In the genomic region with DNA sequence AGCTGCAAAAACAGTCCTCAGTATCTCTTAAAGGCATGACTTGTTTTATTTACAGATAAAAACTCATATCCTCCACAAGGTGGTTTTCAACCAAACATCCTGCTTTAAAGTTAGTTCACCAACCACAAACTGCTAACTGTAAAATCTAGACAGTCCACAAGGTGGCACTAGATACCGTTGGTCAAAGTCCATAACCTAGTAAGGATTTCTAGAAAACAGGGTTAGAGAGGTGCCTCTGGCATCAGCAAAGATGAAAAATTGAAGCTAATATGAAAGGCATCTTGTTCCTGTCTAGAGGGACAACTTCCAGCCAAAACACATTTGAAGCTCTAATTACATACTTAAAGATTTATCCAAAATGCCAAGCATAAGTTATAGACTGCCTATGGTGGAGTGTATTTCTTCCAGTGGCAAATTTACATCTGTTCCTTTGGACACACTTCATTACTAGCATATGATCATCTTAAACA, we compare ENCODE assay signal across 1 cellular context.
TF ChIP-seq lines count a peak whose summit lies in the region.

No MANE protein-coding gene starts in this region.

TF ChIP-seq in GM12878, 131 proteins besides CTCF, POLR2A, EP300 and RAD21 (continued from another document and continues in another):
- TF ChIP-seq, protein P1, sequence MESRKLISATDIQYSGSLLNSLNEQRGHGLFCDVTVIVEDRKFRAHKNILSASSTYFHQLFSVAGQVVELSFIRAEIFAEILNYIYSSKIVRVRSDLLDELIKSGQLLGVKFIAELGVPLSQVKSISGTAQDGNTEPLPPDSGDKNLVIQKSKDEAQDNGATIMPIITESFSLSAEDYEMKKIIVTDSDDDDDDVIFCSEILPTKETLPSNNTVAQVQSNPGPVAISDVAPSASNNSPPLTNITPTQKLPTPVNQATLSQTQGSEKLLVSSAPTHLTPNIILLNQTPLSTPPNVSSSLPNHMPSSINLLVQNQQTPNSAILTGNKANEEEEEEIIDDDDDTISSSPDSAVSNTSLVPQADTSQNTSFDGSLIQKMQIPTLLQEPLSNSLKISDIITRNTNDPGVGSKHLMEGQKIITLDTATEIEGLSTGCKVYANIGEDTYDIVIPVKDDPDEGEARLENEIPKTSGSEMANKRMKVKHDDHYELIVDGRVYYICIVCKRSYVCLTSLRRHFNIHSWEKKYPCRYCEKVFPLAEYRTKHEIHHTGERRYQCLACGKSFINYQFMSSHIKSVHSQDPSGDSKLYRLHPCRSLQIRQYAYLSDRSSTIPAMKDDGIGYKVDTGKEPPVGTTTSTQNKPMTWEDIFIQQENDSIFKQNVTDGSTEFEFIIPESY (IDR thresholded peaks at IDR 0.05): no peak
- TF ChIP-seq ATF7 (IDR thresholded peaks at IDR 0.05; ENCODE audit: low read depth) (0 out of 2 replicates have a peak, but pooled peaks have one; percentile 35), SMC3 (IDR thresholded peaks at IDR 0.05; ENCODE audit: borderline replicate concordance, low read length) (peak; percentile 89; the same call in 1 of the 2 replicates), FOXM1 (IDR thresholded peaks at IDR 0.05; ENCODE audit: low read depth, low read length) (peak; percentile 84), CREB1 (IDR thresholded peaks at IDR 0.05; ENCODE audit: low read depth) (no peak), RB1 (IDR thresholded peaks at IDR 0.05; ENCODE audit: borderline replicate concordance) (peak; percentile 60; the same call in 1 of the 2 replicates), MEF2B (IDR thresholded peaks at IDR 0.05; ENCODE audit: partially characterized antibody, poor library complexity, severe bottlenecking) (peak; percentile 15), SUPT20H (IDR thresholded peaks at IDR 0.05; ENCODE audit: borderline replicate concordance, control insufficient read depth, low read depth, low read length) (no peak), ZBED1 (IDR thresholded peaks at IDR 0.05; ENCODE audit: borderline replicate concordance) (peak; percentile 55; the same call in 1 of the 2 replicates), NFYA (IDR thresholded peaks at IDR 0.05; ENCODE audit: borderline replicate concordance, low read depth, low read length) (no peak), SMAD1 (IDR thresholded peaks at IDR 0.05; ENCODE audit: low read depth, partially characterized antibody) (no peak), SMARCA5 (IDR thresholded peaks at IDR 0.05) (peak; percentile 72; the same call in 1 of the 2 replicates), YY1 (IDR thresholded peaks at IDR 0.05; ENCODE audit: low read depth, low read length) (peak; percentile 40; the same call in 1 of the 2 replicates), KDM1A (IDR thresholded peaks at IDR 0.05; ENCODE audit: borderline replicate concordance) (no peak), CHD1 (IDR thresholded peaks at IDR 0.05; ENCODE audit: low read depth, low read length) (no peak), DPF2 (IDR thresholded peaks at IDR 0.05) (0 out of 2 replicates have a peak, but pooled peaks have one; percentile 18), SREBF1 (IDR thresholded peaks at IDR 0.05; ENCODE audit: low read length) (no peak), SPI1 (IDR thresholded peaks at IDR 0.05; ENCODE audit: borderline replicate concordance, insufficient read depth, low read depth, low read length) (no peak), POU2F2 (IDR thresholded peaks at IDR 0.05; ENCODE audit: borderline replicate concordance, low read depth, low read length) (0 out of 3 replicates have a peak, but pooled peaks have one; percentile 20), TCF12 (IDR thresholded peaks at IDR 0.05; ENCODE audit: low read depth, low read length) (no peak)
- TF ChIP-seq, protein P2, sequence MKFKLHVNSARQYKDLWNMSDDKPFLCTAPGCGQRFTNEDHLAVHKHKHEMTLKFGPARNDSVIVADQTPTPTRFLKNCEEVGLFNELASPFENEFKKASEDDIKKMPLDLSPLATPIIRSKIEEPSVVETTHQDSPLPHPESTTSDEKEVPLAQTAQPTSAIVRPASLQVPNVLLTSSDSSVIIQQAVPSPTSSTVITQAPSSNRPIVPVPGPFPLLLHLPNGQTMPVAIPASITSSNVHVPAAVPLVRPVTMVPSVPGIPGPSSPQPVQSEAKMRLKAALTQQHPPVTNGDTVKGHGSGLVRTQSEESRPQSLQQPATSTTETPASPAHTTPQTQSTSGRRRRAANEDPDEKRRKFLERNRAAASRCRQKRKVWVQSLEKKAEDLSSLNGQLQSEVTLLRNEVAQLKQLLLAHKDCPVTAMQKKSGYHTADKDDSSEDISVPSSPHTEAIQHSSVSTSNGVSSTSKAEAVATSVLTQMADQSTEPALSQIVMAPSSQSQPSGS (IDR thresholded peaks at IDR 0.05; ENCODE audit: low read length): peak; percentile 50; the same call in 1 of the 2 replicates
- TF ChIP-seq, protein P3, sequence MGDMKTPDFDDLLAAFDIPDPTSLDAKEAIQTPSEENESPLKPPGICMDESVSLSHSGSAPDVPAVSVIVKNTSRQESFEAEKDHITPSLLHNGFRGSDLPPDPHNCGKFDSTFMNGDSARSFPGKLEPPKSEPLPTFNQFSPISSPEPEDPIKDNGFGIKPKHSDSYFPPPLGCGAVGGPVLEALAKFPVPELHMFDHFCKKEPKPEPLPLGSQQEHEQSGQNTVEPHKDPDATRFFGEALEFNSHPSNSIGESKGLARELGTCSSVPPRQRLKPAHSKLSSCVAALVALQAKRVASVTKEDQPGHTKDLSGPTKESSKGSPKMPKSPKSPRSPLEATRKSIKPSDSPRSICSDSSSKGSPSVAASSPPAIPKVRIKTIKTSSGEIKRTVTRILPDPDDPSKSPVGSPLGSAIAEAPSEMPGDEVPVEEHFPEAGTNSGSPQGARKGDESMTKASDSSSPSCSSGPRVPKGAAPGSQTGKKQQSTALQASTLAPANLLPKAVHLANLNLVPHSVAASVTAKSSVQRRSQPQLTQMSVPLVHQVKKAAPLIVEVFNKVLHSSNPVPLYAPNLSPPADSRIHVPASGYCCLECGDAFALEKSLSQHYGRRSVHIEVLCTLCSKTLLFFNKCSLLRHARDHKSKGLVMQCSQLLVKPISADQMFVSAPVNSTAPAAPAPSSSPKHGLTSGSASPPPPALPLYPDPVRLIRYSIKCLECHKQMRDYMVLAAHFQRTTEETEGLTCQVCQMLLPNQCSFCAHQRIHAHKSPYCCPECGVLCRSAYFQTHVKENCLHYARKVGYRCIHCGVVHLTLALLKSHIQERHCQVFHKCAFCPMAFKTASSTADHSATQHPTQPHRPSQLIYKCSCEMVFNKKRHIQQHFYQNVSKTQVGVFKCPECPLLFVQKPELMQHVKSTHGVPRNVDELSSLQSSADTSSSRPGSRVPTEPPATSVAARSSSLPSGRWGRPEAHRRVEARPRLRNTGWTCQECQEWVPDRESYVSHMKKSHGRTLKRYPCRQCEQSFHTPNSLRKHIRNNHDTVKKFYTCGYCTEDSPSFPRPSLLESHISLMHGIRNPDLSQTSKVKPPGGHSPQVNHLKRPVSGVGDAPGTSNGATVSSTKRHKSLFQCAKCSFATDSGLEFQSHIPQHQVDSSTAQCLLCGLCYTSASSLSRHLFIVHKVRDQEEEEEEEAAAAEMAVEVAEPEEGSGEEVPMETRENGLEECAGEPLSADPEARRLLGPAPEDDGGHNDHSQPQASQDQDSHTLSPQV (IDR thresholded peaks at IDR 0.05): peak; percentile 63; the same call in 1 of the 2 replicates
- TF ChIP-seq, protein P4, sequence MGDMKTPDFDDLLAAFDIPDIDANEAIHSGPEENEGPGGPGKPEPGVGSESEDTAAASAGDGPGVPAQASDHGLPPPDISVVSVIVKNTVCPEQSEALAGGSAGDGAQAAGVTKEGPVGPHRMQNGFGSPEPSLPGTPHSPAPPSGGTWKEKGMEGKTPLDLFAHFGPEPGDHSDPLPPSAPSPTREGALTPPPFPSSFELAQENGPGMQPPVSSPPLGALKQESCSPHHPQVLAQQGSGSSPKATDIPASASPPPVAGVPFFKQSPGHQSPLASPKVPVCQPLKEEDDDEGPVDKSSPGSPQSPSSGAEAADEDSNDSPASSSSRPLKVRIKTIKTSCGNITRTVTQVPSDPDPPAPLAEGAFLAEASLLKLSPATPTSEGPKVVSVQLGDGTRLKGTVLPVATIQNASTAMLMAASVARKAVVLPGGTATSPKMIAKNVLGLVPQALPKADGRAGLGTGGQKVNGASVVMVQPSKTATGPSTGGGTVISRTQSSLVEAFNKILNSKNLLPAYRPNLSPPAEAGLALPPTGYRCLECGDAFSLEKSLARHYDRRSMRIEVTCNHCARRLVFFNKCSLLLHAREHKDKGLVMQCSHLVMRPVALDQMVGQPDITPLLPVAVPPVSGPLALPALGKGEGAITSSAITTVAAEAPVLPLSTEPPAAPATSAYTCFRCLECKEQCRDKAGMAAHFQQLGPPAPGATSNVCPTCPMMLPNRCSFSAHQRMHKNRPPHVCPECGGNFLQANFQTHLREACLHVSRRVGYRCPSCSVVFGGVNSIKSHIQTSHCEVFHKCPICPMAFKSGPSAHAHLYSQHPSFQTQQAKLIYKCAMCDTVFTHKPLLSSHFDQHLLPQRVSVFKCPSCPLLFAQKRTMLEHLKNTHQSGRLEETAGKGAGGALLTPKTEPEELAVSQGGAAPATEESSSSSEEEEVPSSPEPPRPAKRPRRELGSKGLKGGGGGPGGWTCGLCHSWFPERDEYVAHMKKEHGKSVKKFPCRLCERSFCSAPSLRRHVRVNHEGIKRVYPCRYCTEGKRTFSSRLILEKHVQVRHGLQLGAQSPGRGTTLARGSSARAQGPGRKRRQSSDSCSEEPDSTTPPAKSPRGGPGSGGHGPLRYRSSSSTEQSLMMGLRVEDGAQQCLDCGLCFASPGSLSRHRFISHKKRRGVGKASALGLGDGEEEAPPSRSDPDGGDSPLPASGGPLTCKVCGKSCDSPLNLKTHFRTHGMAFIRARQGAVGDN (IDR thresholded peaks at IDR 0.05): no peak
- TF ChIP-seq, protein P5, sequence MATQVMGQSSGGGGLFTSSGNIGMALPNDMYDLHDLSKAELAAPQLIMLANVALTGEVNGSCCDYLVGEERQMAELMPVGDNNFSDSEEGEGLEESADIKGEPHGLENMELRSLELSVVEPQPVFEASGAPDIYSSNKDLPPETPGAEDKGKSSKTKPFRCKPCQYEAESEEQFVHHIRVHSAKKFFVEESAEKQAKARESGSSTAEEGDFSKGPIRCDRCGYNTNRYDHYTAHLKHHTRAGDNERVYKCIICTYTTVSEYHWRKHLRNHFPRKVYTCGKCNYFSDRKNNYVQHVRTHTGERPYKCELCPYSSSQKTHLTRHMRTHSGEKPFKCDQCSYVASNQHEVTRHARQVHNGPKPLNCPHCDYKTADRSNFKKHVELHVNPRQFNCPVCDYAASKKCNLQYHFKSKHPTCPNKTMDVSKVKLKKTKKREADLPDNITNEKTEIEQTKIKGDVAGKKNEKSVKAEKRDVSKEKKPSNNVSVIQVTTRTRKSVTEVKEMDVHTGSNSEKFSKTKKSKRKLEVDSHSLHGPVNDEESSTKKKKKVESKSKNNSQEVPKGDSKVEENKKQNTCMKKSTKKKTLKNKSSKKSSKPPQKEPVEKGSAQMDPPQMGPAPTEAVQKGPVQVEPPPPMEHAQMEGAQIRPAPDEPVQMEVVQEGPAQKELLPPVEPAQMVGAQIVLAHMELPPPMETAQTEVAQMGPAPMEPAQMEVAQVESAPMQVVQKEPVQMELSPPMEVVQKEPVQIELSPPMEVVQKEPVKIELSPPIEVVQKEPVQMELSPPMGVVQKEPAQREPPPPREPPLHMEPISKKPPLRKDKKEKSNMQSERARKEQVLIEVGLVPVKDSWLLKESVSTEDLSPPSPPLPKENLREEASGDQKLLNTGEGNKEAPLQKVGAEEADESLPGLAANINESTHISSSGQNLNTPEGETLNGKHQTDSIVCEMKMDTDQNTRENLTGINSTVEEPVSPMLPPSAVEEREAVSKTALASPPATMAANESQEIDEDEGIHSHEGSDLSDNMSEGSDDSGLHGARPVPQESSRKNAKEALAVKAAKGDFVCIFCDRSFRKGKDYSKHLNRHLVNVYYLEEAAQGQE (IDR thresholded peaks at IDR 0.05; ENCODE audit: low read depth, low read length): no peak
- TF ChIP-seq, protein P6, sequence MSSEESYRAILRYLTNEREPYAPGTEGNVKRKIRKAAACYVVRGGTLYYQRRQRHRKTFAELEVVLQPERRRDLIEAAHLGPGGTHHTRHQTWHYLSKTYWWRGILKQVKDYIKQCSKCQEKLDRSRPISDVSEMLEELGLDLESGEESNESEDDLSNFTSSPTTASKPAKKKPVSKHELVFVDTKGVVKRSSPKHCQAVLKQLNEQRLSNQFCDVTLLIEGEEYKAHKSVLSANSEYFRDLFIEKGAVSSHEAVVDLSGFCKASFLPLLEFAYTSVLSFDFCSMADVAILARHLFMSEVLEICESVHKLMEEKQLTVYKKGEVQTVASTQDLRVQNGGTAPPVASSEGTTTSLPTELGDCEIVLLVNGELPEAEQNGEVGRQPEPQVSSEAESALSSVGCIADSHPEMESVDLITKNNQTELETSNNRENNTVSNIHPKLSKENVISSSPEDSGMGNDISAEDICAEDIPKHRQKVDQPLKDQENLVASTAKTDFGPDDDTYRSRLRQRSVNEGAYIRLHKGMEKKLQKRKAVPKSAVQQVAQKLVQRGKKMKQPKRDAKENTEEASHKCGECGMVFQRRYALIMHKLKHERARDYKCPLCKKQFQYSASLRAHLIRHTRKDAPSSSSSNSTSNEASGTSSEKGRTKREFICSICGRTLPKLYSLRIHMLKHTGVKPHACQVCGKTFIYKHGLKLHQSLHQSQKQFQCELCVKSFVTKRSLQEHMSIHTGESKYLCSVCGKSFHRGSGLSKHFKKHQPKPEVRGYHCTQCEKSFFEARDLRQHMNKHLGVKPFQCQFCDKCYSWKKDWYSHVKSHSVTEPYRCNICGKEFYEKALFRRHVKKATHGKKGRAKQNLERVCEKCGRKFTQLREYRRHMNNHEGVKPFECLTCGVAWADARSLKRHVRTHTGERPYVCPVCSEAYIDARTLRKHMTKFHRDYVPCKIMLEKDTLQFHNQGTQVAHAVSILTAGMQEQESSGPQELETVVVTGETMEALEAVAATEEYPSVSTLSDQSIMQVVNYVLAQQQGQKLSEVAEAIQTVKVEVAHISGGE (CRISPR knock-in tag; IDR thresholded peaks at IDR 0.05): no peak
- TF ChIP-seq, protein P7, sequence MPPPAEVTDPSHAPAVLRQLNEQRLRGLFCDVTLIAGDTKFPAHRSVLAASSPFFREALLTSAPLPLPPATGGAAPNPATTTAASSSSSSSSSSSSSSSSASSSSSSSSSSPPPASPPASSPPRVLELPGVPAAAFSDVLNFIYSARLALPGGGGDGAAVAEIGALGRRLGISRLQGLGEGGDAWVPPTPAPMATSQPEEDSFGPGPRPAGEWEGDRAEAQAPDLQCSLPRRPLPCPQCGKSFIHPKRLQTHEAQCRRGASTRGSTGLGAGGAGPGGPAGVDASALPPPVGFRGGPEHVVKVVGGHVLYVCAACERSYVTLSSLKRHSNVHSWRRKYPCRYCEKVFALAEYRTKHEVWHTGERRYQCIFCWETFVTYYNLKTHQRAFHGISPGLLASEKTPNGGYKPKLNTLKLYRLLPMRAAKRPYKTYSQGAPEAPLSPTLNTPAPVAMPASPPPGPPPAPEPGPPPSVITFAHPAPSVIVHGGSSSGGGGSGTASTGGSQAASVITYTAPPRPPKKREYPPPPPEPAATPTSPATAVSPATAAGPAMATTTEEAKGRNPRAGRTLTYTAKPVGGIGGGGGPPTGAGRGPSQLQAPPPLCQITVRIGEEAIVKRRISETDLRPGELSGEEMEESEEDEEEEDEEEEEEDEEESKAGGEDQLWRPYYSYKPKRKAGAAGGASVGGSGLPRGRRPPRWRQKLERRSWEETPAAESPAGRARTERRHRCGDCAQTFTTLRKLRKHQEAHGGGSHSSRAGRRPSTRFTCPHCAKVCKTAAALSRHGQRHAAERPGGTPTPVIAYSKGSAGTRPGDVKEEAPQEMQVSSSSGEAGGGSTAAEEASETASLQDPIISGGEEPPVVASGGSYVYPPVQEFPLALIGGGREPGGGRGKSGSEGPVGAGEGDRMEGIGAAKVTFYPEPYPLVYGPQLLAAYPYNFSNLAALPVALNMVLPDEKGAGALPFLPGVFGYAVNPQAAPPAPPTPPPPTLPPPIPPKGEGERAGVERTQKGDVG (CRISPR knock-in tag; IDR thresholded peaks at IDR 0.05): no peak
